9 cellular contexts compared by ENCODE assay signal in the genomic region with DNA sequence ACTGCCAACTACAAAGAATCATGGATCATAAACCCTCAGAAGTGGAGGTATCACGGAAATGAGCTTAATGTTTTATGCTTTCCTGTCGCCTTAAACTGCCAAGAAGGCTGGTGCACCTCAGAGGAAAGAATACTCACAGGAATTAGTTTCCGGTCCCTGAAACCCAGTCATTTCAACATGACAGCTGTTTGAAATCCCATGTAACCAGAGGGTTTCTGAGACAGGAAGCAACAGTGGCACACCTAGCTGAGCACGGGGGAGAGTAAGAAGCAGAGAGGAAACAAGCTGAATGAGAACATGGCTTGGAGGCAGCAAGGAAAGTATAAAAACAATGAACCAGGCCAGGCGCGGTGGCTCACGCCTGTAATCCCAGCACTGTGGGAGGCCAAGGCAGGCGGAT. TPM values are rescaled to one million over a fixed set of nuclear protein-coding genes. Genes with fewer than 3 reads are reported as not detected.
DNase-seq lines count a peak whose midpoint lies in the region; ATAC-seq, FAIRE-seq and TF ChIP-seq lines count a peak whose summit lies in the region.
"Had no signal": no experiment of that assay in that cellular context is flagged by ENCODE, and none has a peak within 500 bp of the region (broad histone marks: within the 10 kb centered on the region; RNA-seq: fewer than 3 reads in every experiment).

No MANE protein-coding gene starts in this region.

- FAIRE-seq in RCC 7860 (lab: Jason Lieb, UNC) (no peak), frontal cortex (lab: Jason Lieb, UNC) (no peak)

- H3K36me3 ChIP-seq in colonic mucosa: no peaks in the 10 kb centered on the region

- no peak for TF ChIP-seq CTCF in colonic mucosa (IDR thresholded peaks at IDR 0.05)

- no peak for ATAC-seq in activated CD4-positive, CD25-positive, alpha-beta regulatory T cell treated with anti-CD3 and anti-CD28 coated beads, Interleukin-2, amount 50 U/mL, for 24 hours
- no peak for ATAC-seq in GM21423 (IDR thresholded peaks at IDR 0.05; ENCODE audit: unreplicated experiment)

- no peaks in the 10 kb centered on the region for H3K9me3 ChIP-seq in colonic mucosa

- peak overlapping the region in 1 of 2 donors; percentile 36 for H3K9ac ChIP-seq in colonic mucosa (ENCODE audit: low read depth in 2 of 2, low read length in 2 of 2)

- no peaks in the 10 kb centered on the region for H3K4me1 ChIP-seq in colonic mucosa

- H3K27me3 ChIP-seq in colonic mucosa: no peaks in the 10 kb centered on the region

- peak overlapping the region; percentile 25 for H3K27ac ChIP-seq in colonic mucosa
- H3K27ac ChIP-seq: 22Rv1 had no signal

- DNase-seq in activated CD4-positive, CD25-positive, alpha-beta regulatory T cell treated with anti-CD3 and anti-CD28 coated beads, Interleukin-2, amount 50 U/mL, for 72 hours: peak; percentile 43
- peak; percentile 45 for DNase-seq in RCC 7860 (ENCODE audit: low spot score)
- no peak for DNase-seq in colonic mucosa
- peak; percentile 8 for DNase-seq in stimulated activated CD4-positive, alpha-beta T cell treated with anti-CD3 and anti-CD28 coated beads, Interleukin-4, amount 100 ng/mL, for 1 hour
- DNase-seq in cerebellar nuclear complex (lab: John Stamatoyannopoulos, UW): no peak
- DNase-seq in frontal cortex (ENCODE audit: low spot score in 2 of 2): no peak

- intact Hi-C loops in colonic mucosa (cut with DNase I): loop anchor here (10.0 kb wide), 1 partner anchor 48 kb away; no protein-coding TSS in a partner anchor

- H3K4me3 ChIP-seq in colonic mucosa: no peak overlapping the region

RNA-seq across cellular contexts. Expression of a gene that starts 3.9 kb away (rescaled TPM):
- total RNA-seq in colonic mucosa (100 to 1,000 TPM in 1 of 2 donors, 10 to 100 TPM in 1; 73.2 to 101 TPM), frontal cortex (37.5 TPM)

Comparison
In these comparisons a context has a peak if more than half of its experiments do, and no peak if none do; other contexts are left out.
1. DNase-seq: peak in activated CD4-positive, CD25-positive, alpha-beta regulatory T cell treated with anti-CD3 and anti-CD28 coated beads, Interleukin-2, amount 50 U/mL, for 72 hours (single experiment), RCC 7860 (single experiment) and stimulated activated CD4-positive, alpha-beta T cell treated with anti-CD3 and anti-CD28 coated beads, Interleukin-4, amount 100 ng/mL, for 1 hour (single experiment); none in colonic mucosa (single experiment), cerebellar nuclear complex (0 of 2) and frontal cortex (0 of 2).